22 cellular contexts compared by ENCODE assay signal in genomic region chr22:45531441-45531840, GRCh38. TPM values are rescaled to one million over a fixed set of nuclear protein-coding genes. Genes with fewer than 3 reads are reported as not detected.
DNase-seq lines count a peak whose midpoint lies in the region; ATAC-seq and TF ChIP-seq lines count a peak whose summit lies in the region.
"Had no signal": no experiment of that assay in that cellular context is flagged by ENCODE, and none has a peak within 500 bp of the region (broad histone marks: within the 10 kb centered on the region; RNA-seq: fewer than 3 reads in every experiment).

No MANE protein-coding gene starts in this region.

- DNase-seq in NCI-H82 (lab: John Stamatoyannopoulos, UW): peak; percentile 5
- no peak for DNase-seq in NCI-H82 treated with DMSO at 0.1 percent for 48 hours (lab: John Stamatoyannopoulos, UW; ENCODE audit: unreplicated experiment)
- DNase-seq in breast epithelium (ENCODE audit: low spot score in 2 of 2): no peak
- no peak for DNase-seq in inferior parietal cortex (ENCODE audit: extremely low spot score)
- no peak for DNase-seq in anterior cingulate cortex (lab: John Stamatoyannopoulos, UW)
- DNase-seq in central memory CD4-positive, alpha-beta T cell: no peak
- DNase-seq: activated CD4-positive, alpha-beta T cell treated with anti-CD3 and anti-CD28 coated beads, Interleukin-2, amount 10 ng/mL, durations not matched to agents 24 days and 14 days; activated CD8-positive, alpha-beta memory T cell treated with anti-CD3 and anti-CD28 coated beads, Interleukin-2, amount 50 U/mL, for 48 hours; activated gamma-delta T cell treated with Interleukin-2 at 50 U/mL for 16 hours; amniotic stem cell; DND-41; effector CD8-positive, alpha-beta T cell; heart left ventricle; NCI-H187; NCI-H446 treated with DMSO at 0.1 percent for 48 hours; occipital lobe; right lobe of liver; tibial artery had no signal

- no peak for TF ChIP-seq CTCF in breast epithelium (IDR thresholded peaks at IDR 0.05)
- no peak for TF ChIP-seq CTCF in nephron (IDR thresholded peaks at IDR 0.05; ENCODE audit: unreplicated experiment in 3 of 3)

- H3K4me3 Mint-ChIP-seq in nephron: no peak overlapping the region
- H3K4me3 Mint-ChIP-seq: activated CD4-positive, alpha-beta T cell treated with anti-CD3 and anti-CD28 coated beads, Interleukin-2, amount 10 ng/mL, durations not matched to agents 24 days and 14 days; stimulated activated memory B cell treated with anti-CD40 and anti-IgM and Interleukin-4, amounts not matched to agents 10 μg/mL and 1 μg/mL and 100 μg/mL, for 72 hours had no signal

- no peaks in the 10 kb centered on the region for H3K9me3 ChIP-seq in breast epithelium
- H3K9me3 ChIP-seq: heart left ventricle, right lobe of liver, tibial artery had no signal

- no peaks in the 10 kb centered on the region for H3K27me3 ChIP-seq in breast epithelium
- H3K27me3 ChIP-seq: heart left ventricle, right lobe of liver, tibial artery had no signal

- no peaks in the 10 kb centered on the region for H3K27me3 Mint-ChIP-seq in nephron (ENCODE audit: low read depth)

- no peak overlapping the region for H3K4me3 ChIP-seq in breast epithelium
- H3K4me3 ChIP-seq: heart left ventricle, right lobe of liver, tibial artery had no signal

- no peaks in the 10 kb centered on the region for H3K9me3 Mint-ChIP-seq in nephron
- H3K9me3 Mint-ChIP-seq: activated CD4-positive, alpha-beta T cell treated with anti-CD3 and anti-CD28 coated beads, Interleukin-2, amount 10 ng/mL, durations not matched to agents 24 days and 14 days; stimulated activated memory B cell treated with anti-CD40 and anti-IgM and Interleukin-4, amounts not matched to agents 10 μg/mL and 1 μg/mL and 100 μg/mL, for 72 hours had no signal

- TF ChIP-seq POLR2A in breast epithelium (IDR thresholded peaks at IDR 0.05): no peak

- peak overlapping the region in 2 of 3 experiments; percentile 57 to 92 for H3K27ac Mint-ChIP-seq in nephron
- H3K27ac Mint-ChIP-seq: activated CD4-positive, alpha-beta T cell treated with anti-CD3 and anti-CD28 coated beads, Interleukin-2, amount 10 ng/mL, durations not matched to agents 24 days and 14 days; stimulated activated memory B cell treated with anti-CD40 and anti-IgM and Interleukin-4, amounts not matched to agents 10 μg/mL and 1 μg/mL and 100 μg/mL, for 72 hours had no signal

- peaks cover 57% of the 10 kb centered on the region for H3K36me3 Mint-ChIP-seq in nephron (ENCODE audit: low read depth)
- H3K36me3 Mint-ChIP-seq: stimulated activated memory B cell treated with anti-CD40 and anti-IgM and Interleukin-4, amounts not matched to agents 10 μg/mL and 1 μg/mL and 100 μg/mL, for 72 hours had no signal

- ATAC-seq in HG02763 (IDR thresholded peaks at IDR 0.05; ENCODE audit: unreplicated experiment): no peak
- ATAC-seq: heart left ventricle; right lobe of liver; stimulated activated memory B cell treated with anti-CD40 and anti-IgM and Interleukin-4, amounts not matched to agents 10 μg/mL and 1 μg/mL and 100 μg/mL, for 72 hours had no signal

- H3K36me3 ChIP-seq in breast epithelium: no peaks in the 10 kb centered on the region
- H3K36me3 ChIP-seq: right lobe of liver had no signal

- intact Hi-C loops in breast epithelium (cut with DNase I; ENCODE audit: low total_unique reads): no loop called here

- H3K4me1 ChIP-seq in breast epithelium: no peaks in the 10 kb centered on the region
- H3K4me1 ChIP-seq: heart left ventricle, right lobe of liver had no signal

- peak overlapping the region; percentile 69 to 82 for H3K27ac ChIP-seq in breast epithelium
- H3K27ac ChIP-seq: C4-2B, heart left ventricle, right lobe of liver had no signal

- peaks cover 68% of the 10 kb centered on the region for H3K4me1 Mint-ChIP-seq in nephron
- H3K4me1 Mint-ChIP-seq: activated CD4-positive, alpha-beta T cell treated with anti-CD3 and anti-CD28 coated beads, Interleukin-2, amount 10 ng/mL, durations not matched to agents 24 days and 14 days; stimulated activated memory B cell treated with anti-CD40 and anti-IgM and Interleukin-4, amounts not matched to agents 10 μg/mL and 1 μg/mL and 100 μg/mL, for 72 hours had no signal

RNA-seq across cellular contexts. Expression of gene FBLN1, which starts 28.8 kb away (rescaled TPM):
- total RNA-seq in breast epithelium: 100 to 1,000 TPM; 115 to 293 (median 267) TPM
- total RNA-seq: activated CD4-positive, alpha-beta T cell treated with anti-CD3 and anti-CD28 coated beads, Interleukin-2, amount 10 ng/mL, durations not matched to agents 24 days and 14 days had no signal
